In the genomic region with DNA sequence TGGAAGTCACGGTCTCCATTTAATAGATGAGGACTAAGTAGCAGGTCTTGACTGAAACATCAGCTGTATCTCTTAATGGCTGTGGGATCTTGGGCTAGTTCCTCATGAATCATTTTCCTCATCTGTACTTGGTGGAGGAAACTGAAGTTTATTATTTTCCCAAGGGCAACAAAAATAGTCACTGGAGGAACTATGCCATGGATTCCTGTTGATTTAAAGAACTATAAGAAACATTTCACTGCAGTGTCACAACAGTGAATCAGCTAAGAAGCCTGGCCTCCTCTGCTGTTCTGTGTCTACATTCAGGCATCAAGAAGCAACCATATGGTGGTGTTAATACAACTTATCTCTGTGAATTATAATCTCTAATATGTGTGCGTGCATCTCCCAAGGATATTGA, we compare ENCODE assay signal across 17 cellular contexts.
A peak's percentile ranks its signal among the peaks of the same experiment; 100 is the strongest.
DNase-seq lines count a peak whose midpoint lies in the region; ATAC-seq and TF ChIP-seq lines count a peak whose summit lies in the region.
"Had no signal": no experiment of that assay in that cellular context is flagged by ENCODE, and none has a peak within 500 bp of the region (broad histone marks: within the 10 kb centered on the region; RNA-seq: fewer than 3 reads in every experiment).

No MANE protein-coding gene starts in this region.

- no peak overlapping the region for H2AFZ ChIP-seq in IMR-90 (replicated peaks; ENCODE audit: low read length, poor library complexity)

- ATAC-seq in IMR-90 (ENCODE audit: low read depth): peak; percentile 59

- peak; percentile 75 for DNase-seq in IMR-90
- peak; percentile 15 to 66 for DNase-seq in cardiac fibroblast (ENCODE audit: low read depth in 2 of 2)
- DNase-seq in fibroblast of villous mesenchyme (ENCODE audit: low read depth): peak; percentile 46
- peak; percentile 17 for DNase-seq in stromal cell of bone marrow (ENCODE audit: low read depth)
- no peak for DNase-seq in SIG-M5 (lab: John Stamatoyannopoulos, UW)
- DNase-seq in NCI-H2171 (lab: John Stamatoyannopoulos, UW): no peak
- DNase-seq in NCI-H510A treated with DMSO at 0.1 percent for 48 hours (lab: John Stamatoyannopoulos, UW): no peak
- DNase-seq in kidney tubule cell (ENCODE audit: low spot score): no peak
- DNase-seq: ACHN; Calu3; CD4-positive, alpha-beta T cell; Karpas-422; NCI-H2029; NCI-H2227 treated with DMSO at 0.1 percent for 48 hours; NCI-H526 treated with DMSO at 0.1 percent for 48 hours; OCI-M1 had no signal

- in situ Hi-C loops in IMR-90 (cut with MboI; ENCODE audit: low sequenced_read_pairs): no loop called here

- no peak overlapping the region for H3K4me2 ChIP-seq in IMR-90 (ENCODE audit: low read depth, low read length)

- CTCF ChIA-PET in IMR-90 (lab: Yijun Ruan, JAX): no interaction called here

- no peaks in the 10 kb centered on the region for H3K9me3 ChIP-seq in IMR-90 (ENCODE audit: control insufficient read depth, insufficient read depth, low read length)

- H3K79me1 ChIP-seq in IMR-90 (ENCODE audit: low read depth in 1 of 2, low read length in 2 of 2): no peaks in the 10 kb centered on the region

- no peak overlapping the region for H3K23ac ChIP-seq in IMR-90 (ENCODE audit: low read depth, low read length)

- no peak overlapping the region for H4K5ac ChIP-seq in IMR-90 (ENCODE audit: low read depth, low read length)

- no peaks in the 10 kb centered on the region for H4K20me1 ChIP-seq in IMR-90 (ENCODE audit: insufficient read depth, low read length)

- no CpG with 5 or more reads among the region's 2 CpGs for WGBS in IMR-90 (ENCODE audit: extremely low coverage in 2 of 2, insufficient read length in 1 of 2), 2 experiments

- POLR2A ChIA-PET in IMR-90 (lab: Charles Lee; ENCODE audit: unreplicated experiment): no interaction called here

- H3K4me3 ChIP-seq in IMR-90 (ENCODE audit: insufficient read depth, low read depth, low read length) (no peak overlapping the region), cardiac fibroblast (replicated peaks in 1 of 2; ENCODE audit: low read depth in 2 of 2, low read length in 2 of 2) (no peak overlapping the region), fibroblast of villous mesenchyme (ENCODE audit: low read depth, low read length) (no peak overlapping the region)

- H2AK5ac ChIP-seq in IMR-90 (ENCODE audit: low read depth, low read length): no peak overlapping the region

- H3K4ac ChIP-seq in IMR-90 (ENCODE audit: low read depth, low read length): peak overlapping the region; percentile 27; the same call in 1 of the 2 replicates

- no peak overlapping the region for H3K9ac ChIP-seq in IMR-90 (ENCODE audit: low read depth, low read length)

- H3K27ac ChIP-seq in IMR-90 (ENCODE audit: insufficient read depth, low read length): no peak overlapping the region
- H3K27ac ChIP-seq: RWPE1 had no signal

- no peak overlapping the region for H3K56ac ChIP-seq in IMR-90 (ENCODE audit: extremely low read depth, insufficient read depth, low read length)

- H2BK20ac ChIP-seq in IMR-90 (ENCODE audit: low read depth, low read length): no peak overlapping the region

- no peak overlapping the region for H3K18ac ChIP-seq in IMR-90 (ENCODE audit: low read depth, low read length)

- H2BK120ac ChIP-seq in IMR-90 (ENCODE audit: low read depth, low read length): no peak overlapping the region

- 0 out of 3 replicates have a peak overlapping the region, but pooled peaks have one; percentile 35 for H2BK15ac ChIP-seq in IMR-90 (ENCODE audit: low read depth, low read length)

- dilution Hi-C loops in IMR-90 (cut with HindIII; ENCODE audit: low sequenced_read_pairs, unreplicated experiment): no loop called here

- H3K9me1 ChIP-seq in IMR-90 (ENCODE audit: insufficient read depth, low read length): peaks cover 2% of the 10 kb centered on the region; the same call in 1 of the 2 replicates

- TF ChIP-seq POLR2A in IMR-90 (IDR thresholded peaks at IDR 0.05; ENCODE audit: low read depth, low read length): no peak

- H2BK5ac ChIP-seq in IMR-90 (ENCODE audit: low read depth, low read length, poor library complexity, severe bottlenecking): peak overlapping the region; percentile 25

- H4K91ac ChIP-seq in IMR-90 (ENCODE audit: insufficient read depth, low read depth, low read length): no peak overlapping the region

- H3K27me3 ChIP-seq in IMR-90 (ENCODE audit: control insufficient read depth, insufficient read depth, low read length): no peaks in the 10 kb centered on the region

- BruUV-seq in IMR-90 (replicated peaks; lab: Mats Ljungman, UMichigan): no TSS peak

- intact Hi-C loops in IMR-90 (cut with micrococcal nuclease): loop anchor here (5.0 to 10.0 kb wide), 3 partner anchors 113 to 265 kb away; no protein-coding TSS in a partner anchor

- no peak for TF ChIP-seq RAD21 in IMR-90 (IDR thresholded peaks at IDR 0.05; ENCODE audit: low read length)

- no peaks in the 10 kb centered on the region for H3K36me3 ChIP-seq in IMR-90 (ENCODE audit: control insufficient read depth, insufficient read depth, low read length)

- no peak overlapping the region for H3K14ac ChIP-seq in IMR-90 (replicated peaks; ENCODE audit: low read depth, low read length)

- H4K8ac ChIP-seq in IMR-90 (ENCODE audit: low read depth in 2 of 2, low read length in 2 of 2): no peak overlapping the region

- H3K4me1 ChIP-seq in IMR-90 (ENCODE audit: control insufficient read depth, insufficient read depth, low read length): peaks cover 4% of the 10 kb centered on the region

- no peak overlapping the region for H2AK9ac ChIP-seq in IMR-90 (replicated peaks; ENCODE audit: low read depth, low read length, poor library complexity)

- TF ChIP-seq CTCF in IMR-90 (conservative IDR thresholded peaks at IDR 0.05; ENCODE audit: low read depth, low read length) (no peak), cardiac fibroblast (IDR thresholded peaks at IDR 0.05; ENCODE audit: low read depth, low read length) (no peak), fibroblast of villous mesenchyme (IDR thresholded peaks at IDR 0.05; ENCODE audit: insufficient read depth, low read depth, low read length) (no peak)

TF ChIP-seq in IMR-90, 13 proteins besides CTCF, POLR2A, EP300 and RAD21:
- TF ChIP-seq RFX5 (IDR thresholded peaks at IDR 0.05; ENCODE audit: low read depth, low read length) (no peak), CEBPB (IDR thresholded peaks at IDR 0.05; ENCODE audit: low read depth, low read length) (peak; percentile 52), CHD1 (IDR thresholded peaks at IDR 0.05; ENCODE audit: low read depth, low read length) (no peak), SMC3 (IDR thresholded peaks at IDR 0.05; ENCODE audit: low read depth, low read length) (no peak)

Comparison
In these comparisons a context has a peak if more than half of its experiments do, and no peak if none do; other contexts are left out.
1. DNase-seq: peak in IMR-90 (single experiment), cardiac fibroblast (2 of 2), fibroblast of villous mesenchyme (single experiment) and stromal cell of bone marrow (single experiment); none in SIG-M5 (single experiment), NCI-H2171 (single experiment), NCI-H510A treated with DMSO at 0.1 percent for 48 hours (single experiment) and kidney tubule cell (single experiment).